ENCODE assay signal across 1 cellular context in the genomic region with DNA sequence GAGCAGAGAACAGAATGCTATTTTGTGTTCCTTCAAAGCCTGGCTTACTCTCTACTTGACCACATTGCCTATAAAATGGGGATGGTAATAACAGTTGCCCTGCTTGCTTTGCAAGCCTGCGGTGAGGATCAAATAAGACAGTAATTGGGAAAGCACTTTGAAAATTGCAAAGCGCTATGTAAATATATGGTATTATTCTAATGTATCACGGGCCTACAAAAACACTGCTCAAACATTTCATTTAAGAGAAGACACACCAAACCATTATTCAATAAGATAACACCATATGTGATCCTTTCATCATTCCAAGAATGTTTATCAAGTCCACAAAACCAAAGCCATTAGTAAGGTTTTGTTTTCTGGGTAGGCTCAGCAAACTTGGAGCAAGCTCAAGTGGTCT.
TF ChIP-seq lines count a peak whose summit lies in the region.

No MANE protein-coding gene starts in this region.

TF ChIP-seq in SK-N-SH, 30 proteins besides CTCF, POLR2A, EP300 and RAD21 (continued from another document):
- TF ChIP-seq, protein P1, sequence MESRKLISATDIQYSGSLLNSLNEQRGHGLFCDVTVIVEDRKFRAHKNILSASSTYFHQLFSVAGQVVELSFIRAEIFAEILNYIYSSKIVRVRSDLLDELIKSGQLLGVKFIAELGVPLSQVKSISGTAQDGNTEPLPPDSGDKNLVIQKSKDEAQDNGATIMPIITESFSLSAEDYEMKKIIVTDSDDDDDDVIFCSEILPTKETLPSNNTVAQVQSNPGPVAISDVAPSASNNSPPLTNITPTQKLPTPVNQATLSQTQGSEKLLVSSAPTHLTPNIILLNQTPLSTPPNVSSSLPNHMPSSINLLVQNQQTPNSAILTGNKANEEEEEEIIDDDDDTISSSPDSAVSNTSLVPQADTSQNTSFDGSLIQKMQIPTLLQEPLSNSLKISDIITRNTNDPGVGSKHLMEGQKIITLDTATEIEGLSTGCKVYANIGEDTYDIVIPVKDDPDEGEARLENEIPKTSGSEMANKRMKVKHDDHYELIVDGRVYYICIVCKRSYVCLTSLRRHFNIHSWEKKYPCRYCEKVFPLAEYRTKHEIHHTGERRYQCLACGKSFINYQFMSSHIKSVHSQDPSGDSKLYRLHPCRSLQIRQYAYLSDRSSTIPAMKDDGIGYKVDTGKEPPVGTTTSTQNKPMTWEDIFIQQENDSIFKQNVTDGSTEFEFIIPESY (IDR thresholded peaks at IDR 0.05; ENCODE audit: borderline replicate concordance, low read depth): no peak
TF ChIP-seq in SK-N-SH: peak in this region for 0.
